Comparison of ENCODE assay signal across 10 cellular contexts in the genomic region with DNA sequence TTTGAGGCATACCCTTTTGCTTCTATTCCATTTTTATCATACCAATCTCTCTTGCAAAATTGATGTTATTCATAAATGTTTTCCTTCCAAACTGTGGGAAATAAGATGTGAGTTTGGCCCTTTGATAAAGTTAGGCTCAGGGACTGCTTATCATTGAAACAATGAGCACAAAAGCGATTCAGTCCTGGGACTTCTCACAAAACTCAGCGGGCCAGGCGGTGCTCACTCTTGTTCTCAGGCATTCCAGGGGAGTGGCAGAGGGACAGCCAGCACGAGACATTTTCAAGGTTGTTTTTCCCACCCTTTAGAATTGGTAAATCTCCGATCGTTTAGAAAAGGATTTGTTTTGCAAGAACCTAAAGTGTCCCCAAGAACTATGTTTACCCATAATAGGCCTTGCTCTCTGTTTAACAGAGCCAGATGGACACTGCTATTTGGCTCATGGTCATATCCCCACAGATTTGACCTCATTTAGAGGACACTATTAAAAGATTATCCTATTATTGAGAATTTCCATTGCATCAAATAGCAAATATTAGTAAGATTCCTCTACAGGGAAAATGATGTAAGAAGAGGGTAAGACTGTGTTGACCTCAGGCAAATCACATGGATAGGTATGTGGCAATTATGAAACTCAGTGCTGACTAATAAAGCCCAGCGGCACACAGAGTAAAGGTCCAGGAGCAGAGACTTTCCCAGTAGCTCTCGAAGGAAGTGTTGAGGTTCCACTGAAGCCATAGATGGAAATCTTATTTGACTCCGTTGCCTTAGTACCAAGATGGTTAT.
DNase-seq lines count a peak whose midpoint lies in the region; ATAC-seq and TF ChIP-seq lines count a peak whose summit lies in the region.
"Had no signal": no experiment of that assay in that cellular context is flagged by ENCODE, and none has a peak within 500 bp of the region (broad histone marks: within the 10 kb centered on the region; RNA-seq: fewer than 3 reads in every experiment).

No MANE protein-coding gene starts in this region.

- intact Hi-C loops in ascending aorta (cut with DNase I) (no loop called here), uterus (cut with DNase I; ENCODE audit: low total_unique reads) (no loop called here)

- H3K36me3 ChIP-seq in ascending aorta: no peaks in the 10 kb centered on the region
- H3K36me3 ChIP-seq in hepatocyte (replicated peaks; ENCODE audit: insufficient read depth, low read depth): no peaks in the 10 kb centered on the region
- no peaks in the 10 kb centered on the region for H3K36me3 ChIP-seq in uterus

- no peaks in the 10 kb centered on the region for H3K9me2 ChIP-seq in hepatocyte (replicated peaks; ENCODE audit: insufficient read depth)

- H3K4me3 ChIP-seq in ascending aorta (no peak overlapping the region), hepatocyte (no peak overlapping the region), uterus (no peak overlapping the region)

- no peak for TF ChIP-seq POLR2A in uterus (IDR thresholded peaks at IDR 0.05)

- H3K9me3 ChIP-seq in ascending aorta: no peaks in the 10 kb centered on the region
- H3K9me3 ChIP-seq in hepatocyte (ENCODE audit: low read depth): no peaks in the 10 kb centered on the region
- H3K9me3 ChIP-seq in uterus: no peaks in the 10 kb centered on the region

- ATAC-seq in GM18858 (IDR thresholded peaks at IDR 0.05; ENCODE audit: unreplicated experiment) (no peak), GM21529 (IDR thresholded peaks at IDR 0.05; ENCODE audit: unreplicated experiment) (no peak)

- 63% methylated on average over 9 of the region's 9 CpGs for WGBS in hepatocyte (ENCODE audit: low lambda C conversion rate, missing lambda C conversion rate)

- H3K27me3 ChIP-seq in ascending aorta (no peaks in the 10 kb centered on the region), hepatocyte (no peaks in the 10 kb centered on the region), uterus (no peaks in the 10 kb centered on the region)

- H3K4me1 ChIP-seq in ascending aorta (peaks cover 0 to 9% of the 10 kb centered on the region in 2 donors), hepatocyte (ENCODE audit: insufficient read depth) (peaks cover 12% of the 10 kb centered on the region), uterus (no peaks in the 10 kb centered on the region)

- H2AFZ ChIP-seq in hepatocyte: no peak overlapping the region

- H3K27ac ChIP-seq in ascending aorta (peak overlapping the region; percentile 60 to 70), hepatocyte (peak overlapping the region; percentile 75), uterus (peak overlapping the region; percentile 5 to 39)

- TF ChIP-seq CTCF in ascending aorta (IDR thresholded peaks at IDR 0.05) (no peak), hepatocyte (IDR thresholded peaks at IDR 0.05; ENCODE audit: poor library complexity) (no peak), uterus (IDR thresholded peaks at IDR 0.05) (no peak)

- no peak overlapping the region for H3K4me2 ChIP-seq in hepatocyte

- H4K20me1 ChIP-seq in hepatocyte (ENCODE audit: insufficient read depth, poor library complexity, severe bottlenecking): no peaks in the 10 kb centered on the region

- DNase-seq in stimulated activated naive CD4-positive, alpha-beta T cell (lab: John Stamatoyannopoulos, UW): peak in 4 of 6 experiments; percentile 19 to 60 (median 35)
- no peak for DNase-seq in stimulated activated naive CD4-positive, alpha-beta T cell treated with Interleukin-2 at 50 U/mL for 16 hours (lab: John Stamatoyannopoulos, UW)
- DNase-seq in ascending aorta (ENCODE audit: low spot score in 2 of 2) (peak in 1 of 2 donors; percentile 76), hepatocyte (ENCODE audit: low spot score) (peak; percentile 49), uterus (no peak), NCI-H146 (lab: John Stamatoyannopoulos, UW) (no peak)
- DNase-seq: activated CD4-positive, alpha-beta T cell treated with anti-CD3 and anti-CD28 coated beads, Interleukin-2, amount 10 ng/mL, durations not matched to agents 24 days and 14 days; NCI-H1694 had no signal

- no peaks in the 10 kb centered on the region for H3K79me2 ChIP-seq in hepatocyte

Comparison
In these comparisons a context has a peak if more than half of its experiments do, and no peak if none do; other contexts are left out.
1. DNase-seq: peak in stimulated activated naive CD4-positive, alpha-beta T cell (4 of 6) and hepatocyte (single experiment); none in stimulated activated naive CD4-positive, alpha-beta T cell treated with Interleukin-2 at 50 U/mL for 16 hours (single experiment), uterus (0 of 2) and NCI-H146 (single experiment).
2. H3K27ac ChIP-seq: peak in every context shown above with its lines; median percentile 75 in hepatocyte; 65 in ascending aorta; 22 in uterus.